In genomic region chr2:99386011-99386410, GRCh38 we compare ENCODE assay signal across 15 cellular contexts.
"Had no signal": no experiment of that assay in that cellular context is flagged by ENCODE, and none has a peak within 500 bp of the region (broad histone marks: within the 10 kb centered on the region; RNA-seq: fewer than 3 reads in every experiment).

No MANE protein-coding gene starts in this region.

- H3K4me1 ChIP-seq: colonic mucosa, spleen had no signal

- H3K27ac ChIP-seq: ascending aorta, colonic mucosa, esophagus muscularis mucosa, psoas muscle, right lobe of liver, SK-N-MC, spleen had no signal

- H3K27ac Mint-ChIP-seq: activated naive CD8-positive, alpha-beta T cell treated with anti-CD3 and anti-CD28 coated beads, Interleukin-2, amount 10 ng/mL, durations not matched to agents 7 days and 5 days; activated T-cell treated with anti-CD3 and anti-CD28 coated beads, Interleukin-2, amount 50 U/mL, for 72 hours; T-cell had no signal

- H3K9me3 ChIP-seq: ascending aorta, colonic mucosa, esophagus muscularis mucosa, psoas muscle, right lobe of liver, spleen had no signal

- H3K27me3 ChIP-seq: ascending aorta, colonic mucosa, esophagus muscularis mucosa, right lobe of liver, spleen had no signal

- DNase-seq: activated naive CD8-positive, alpha-beta T cell treated with anti-CD3 and anti-CD28 coated beads, Interleukin-2, amount 10 ng/mL, durations not matched to agents 7 days and 5 days; activated T-cell treated with anti-CD3 and anti-CD28 coated beads, Interleukin-2, amount 50 U/mL, for 72 hours; caudate nucleus; colonic mucosa; hippocampal formation; occipital lobe; psoas muscle; right lobe of liver; spleen; T-cell; T-helper 9 cell had no signal

- ATAC-seq: activated T-cell treated with anti-CD3 and anti-CD28 coated beads, Interleukin-2, amount 50 U/mL, for 72 hours; natural killer cell treated with Interleukin-12 subunit alpha and Interleukin-12 subunit beta and Interleukin-15 and Interleukin-18, amount 100 ng/mL, for 72 hours; psoas muscle; right lobe of liver; T-cell had no signal

- H3K27me3 Mint-ChIP-seq: activated naive CD8-positive, alpha-beta T cell treated with anti-CD3 and anti-CD28 coated beads, Interleukin-2, amount 10 ng/mL, durations not matched to agents 7 days and 5 days; natural killer cell treated with Interleukin-12 subunit alpha and Interleukin-12 subunit beta and Interleukin-15 and Interleukin-18, amount 100 ng/mL, for 72 hours; T-cell had no signal

- H3K4me3 ChIP-seq: ascending aorta, colonic mucosa, esophagus muscularis mucosa, psoas muscle, right lobe of liver, SK-N-MC, spleen had no signal

- H3K4me3 Mint-ChIP-seq: activated naive CD8-positive, alpha-beta T cell treated with anti-CD3 and anti-CD28 coated beads, Interleukin-2, amount 10 ng/mL, durations not matched to agents 7 days and 5 days; activated T-cell treated with anti-CD3 and anti-CD28 coated beads, Interleukin-2, amount 50 U/mL, for 72 hours; natural killer cell treated with Interleukin-12 subunit alpha and Interleukin-12 subunit beta and Interleukin-15 and Interleukin-18, amount 100 ng/mL, for 72 hours; T-cell had no signal

- H3K4me1 Mint-ChIP-seq: activated naive CD8-positive, alpha-beta T cell treated with anti-CD3 and anti-CD28 coated beads, Interleukin-2, amount 10 ng/mL, durations not matched to agents 7 days and 5 days had no signal

- H3K9me3 Mint-ChIP-seq: activated naive CD8-positive, alpha-beta T cell treated with anti-CD3 and anti-CD28 coated beads, Interleukin-2, amount 10 ng/mL, durations not matched to agents 7 days and 5 days; activated T-cell treated with anti-CD3 and anti-CD28 coated beads, Interleukin-2, amount 50 U/mL, for 72 hours; natural killer cell treated with Interleukin-12 subunit alpha and Interleukin-12 subunit beta and Interleukin-15 and Interleukin-18, amount 100 ng/mL, for 72 hours; T-cell had no signal
